30 cellular contexts compared by ENCODE assay signal in the genomic region with DNA sequence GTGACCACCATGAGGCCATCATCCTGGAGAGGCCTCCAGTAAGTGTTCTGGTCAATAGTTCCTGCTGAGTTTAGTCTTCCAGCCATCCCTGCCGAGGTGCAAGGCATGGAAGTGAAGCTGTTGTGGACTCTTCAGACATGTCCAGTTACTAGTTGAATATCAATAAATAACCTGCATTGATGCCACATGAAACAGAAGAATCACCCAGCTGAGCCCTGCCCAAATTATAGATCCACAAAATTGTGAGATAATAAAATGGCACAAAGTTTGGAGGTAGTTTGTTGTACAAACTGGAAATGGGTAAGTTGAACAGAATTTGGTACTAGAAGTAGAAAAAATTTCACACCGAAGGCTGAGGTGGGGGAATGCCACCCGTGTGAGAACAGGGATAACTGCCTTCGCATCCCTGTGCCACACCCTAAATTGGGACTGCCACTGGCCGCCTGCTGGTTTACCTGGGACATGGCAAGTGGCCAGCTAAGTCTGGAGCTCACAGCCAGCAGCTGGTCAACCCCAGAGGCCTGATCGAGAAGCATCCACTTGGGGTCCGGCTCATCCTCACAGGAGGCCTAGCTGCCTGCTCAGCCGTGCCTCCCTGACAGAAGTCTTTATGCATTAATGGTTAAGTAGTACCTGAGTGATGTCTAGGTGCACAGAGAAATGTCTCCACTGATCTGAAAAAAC.
DNase-seq lines count a peak whose midpoint lies in the region; ATAC-seq, FAIRE-seq and TF ChIP-seq lines count a peak whose summit lies in the region.
"Had no signal": no experiment of that assay in that cellular context is flagged by ENCODE, and none has a peak within 500 bp of the region (broad histone marks: within the 10 kb centered on the region; RNA-seq: fewer than 3 reads in every experiment).

No MANE protein-coding gene starts in this region.

- no peak for TF ChIP-seq RAD21 in K562 (CRISPR knock-in tag; conservative IDR thresholded peaks at IDR 0.05 in 1 of 2, IDR thresholded peaks at IDR 0.05 in 1 of 2)

- H3K9me3 ChIP-seq in H9 (ENCODE audit: control insufficient read depth, low read depth, low read length) (peaks cover 15% of the 10 kb centered on the region), K562 (replicated peaks; ENCODE audit: control insufficient read depth, insufficient read depth, low read depth, low read length) (no peaks in the 10 kb centered on the region), ovary (peaks cover 0 to 5% of the 10 kb centered on the region in 2 donors), mesenchymal stem cell (ENCODE audit: control insufficient read depth, low read length) (peaks cover 29% of the 10 kb centered on the region)

- H2BK120ac ChIP-seq in H9 (ENCODE audit: low read depth, low read length, poor library complexity, severe bottlenecking) (no peak overlapping the region), mesenchymal stem cell (ENCODE audit: low read depth, low read length) (no peak overlapping the region)

- DNase-seq in Calu3 (peak; percentile 12), H9 (no peak), NCI-H69 (lab: John Stamatoyannopoulos, UW) (peak; percentile 6), K562 (ENCODE audit: extremely low read depth in 1 of 4, low spot score in 3 of 4) (peak; percentile 21 to 29 (median 28)), ovary (no peak), mesenchymal stem cell (no peak)
- DNase-seq in activated CD8-positive, alpha-beta T cell treated with anti-CD3 and anti-CD28 coated beads, Interleukin-2, amount 10 ng/mL, durations not matched to agents 7 days and 5 days = no peak
- DNase-seq: AML-193; C1 segment of cervical spinal cord; CD4-positive, alpha-beta memory T cell; COR-L47; DMS79 treated with DMSO at 0.1 percent for 48 hours; GF-D8; H7; Kasumi-1; MG63; NCI-H1417; NCI-H1694; NCI-H2029 treated with DMSO at 0.1 percent for 48 hours; NCI-H446 treated with DMSO at 0.1 percent for 48 hours; NCI-H526 treated with DMSO at 0.1 percent for 48 hours; PC-3; SJCRH30; T-helper 17 cell had no signal

- H3K4me3 ChIP-seq in K562 (no peak overlapping the region), ovary (no peak overlapping the region), mesenchymal stem cell (ENCODE audit: insufficient read depth in 1 of 2, low read depth in 1 of 2, low read length in 2 of 2) (peak overlapping the region in 1 of 2 experiments; percentile 39)
- H3K4me3 ChIP-seq: A549, MG63, SJCRH30 had no signal

- TF ChIP-seq EP300 in K562 (IDR thresholded peaks at IDR 0.05; ENCODE audit: low read length) = no peak
- no peak for TF ChIP-seq EP300 in ovary (IDR thresholded peaks at IDR 0.05)

- H3K27me3 ChIP-seq in H9 (ENCODE audit: insufficient read depth, low read length) (no peaks in the 10 kb centered on the region), K562 (ENCODE audit: control insufficient read depth in 2 of 2, insufficient read depth in 2 of 2, low read length in 2 of 2) (no peaks in the 10 kb centered on the region), ovary (no peaks in the 10 kb centered on the region), mesenchymal stem cell (ENCODE audit: control insufficient read depth in 1 of 2, insufficient read depth in 1 of 2, low read length in 2 of 2) (no peaks in the 10 kb centered on the region)
- H3K27me3 ChIP-seq: MG63, SJCRH30 had no signal

- H4K91ac ChIP-seq in H9 (ENCODE audit: insufficient read length, low read depth, low read length) (no peak overlapping the region), mesenchymal stem cell (ENCODE audit: low read length) (no peak overlapping the region)

- BruUV-seq in Calu3 (replicated peaks; lab: Mats Ljungman, UMichigan) (no TSS peak), K562 (replicated peaks; lab: Mats Ljungman, UMichigan) (no TSS peak)

- no peaks in the 10 kb centered on the region for H3K9me3 Mint-ChIP-seq in Calu3 (ENCODE audit: low read depth, unreplicated experiment)
- H3K9me3 Mint-ChIP-seq in H9 = peaks cover 18% of the 10 kb centered on the region in 2 experiments
- peaks cover 21% of the 10 kb centered on the region for H3K9me3 Mint-ChIP-seq in activated CD8-positive, alpha-beta T cell treated with anti-CD3 and anti-CD28 coated beads, Interleukin-2, amount 10 ng/mL, durations not matched to agents 7 days and 5 days (ENCODE audit: insufficient read depth)

- H4K20me1 ChIP-seq in H9 (ENCODE audit: control insufficient read depth, insufficient read depth, insufficient read length) (no peaks in the 10 kb centered on the region), K562 (replicated peaks; ENCODE audit: control insufficient read depth, insufficient read depth, low read length) (no peaks in the 10 kb centered on the region)

- H2AFZ ChIP-seq in H9 (ENCODE audit: low read length) (no peak overlapping the region), K562 (ENCODE audit: low read depth, low read length) (no peak overlapping the region), mesenchymal stem cell (ENCODE audit: low read depth, low read length) (no peak overlapping the region)

- in situ Hi-C loops in K562 (cut with MboI) = no loop called here

- H3K27ac ChIP-seq in H9 (ENCODE audit: insufficient read length, low read depth, low read length) (no peak overlapping the region), K562 (ENCODE audit: extremely low read depth, low read depth, low read length) (no peak overlapping the region), ovary (no peak overlapping the region), mesenchymal stem cell (ENCODE audit: low read length, poor library complexity, severe bottlenecking) (no peak overlapping the region)
- H3K27ac ChIP-seq: A549, HL-60, SJCRH30 had no signal

- H3K4me3 Mint-ChIP-seq in Calu3 (ENCODE audit: low read depth, unreplicated experiment) (no peak overlapping the region), H9 (no peak overlapping the region)
- no peak overlapping the region for H3K4me3 Mint-ChIP-seq in activated CD8-positive, alpha-beta T cell treated with anti-CD3 and anti-CD28 coated beads, Interleukin-2, amount 10 ng/mL, durations not matched to agents 7 days and 5 days
- H3K4me3 Mint-ChIP-seq: CD4-positive, alpha-beta memory T cell; T-helper 17 cell had no signal

- H3K27ac Mint-ChIP-seq in Calu3 (ENCODE audit: unreplicated experiment) (no peak overlapping the region), H9 (no peak overlapping the region)
- no peak overlapping the region for H3K27ac Mint-ChIP-seq in activated CD8-positive, alpha-beta T cell treated with anti-CD3 and anti-CD28 coated beads, Interleukin-2, amount 10 ng/mL, durations not matched to agents 7 days and 5 days
- H3K27ac Mint-ChIP-seq: CD4-positive, alpha-beta memory T cell; T-helper 17 cell had no signal

- H4K8ac ChIP-seq in H9 (replicated peaks; ENCODE audit: insufficient read length, low read depth, low read length) = no peak overlapping the region
- H4K8ac ChIP-seq in mesenchymal stem cell (ENCODE audit: low read length) = no peak overlapping the region

- no peak overlapping the region for H3T11ph ChIP-seq in H9 (ENCODE audit: low read length)

- H3K14ac ChIP-seq in H9 (ENCODE audit: insufficient read depth, low read length) = no peak overlapping the region
- H3K14ac ChIP-seq in mesenchymal stem cell (ENCODE audit: low read length in 2 of 2) = peak overlapping the region in 1 of 2 experiments; percentile 22

- H4K5ac ChIP-seq in H9 (ENCODE audit: insufficient read length, low read depth, low read length) = no peak overlapping the region

- intact Hi-C loops in Calu3 (cut with micrococcal nuclease; ENCODE audit: unreplicated experiment) = no loop called here
- intact Hi-C loops in K562 (cut with micrococcal nuclease) = no loop called here
- intact Hi-C loops in ovary (cut with DNase I) = no loop called here

- H3K23ac ChIP-seq in H9 (ENCODE audit: insufficient read length, low read depth, low read length) (no peak overlapping the region), mesenchymal stem cell (ENCODE audit: low read length in 2 of 2) (no peak overlapping the region)

- CTCF ChIA-PET in Calu3 (lab: Charles Lee) (no interaction called here), K562 (lab: Yijun Ruan, JAX; ENCODE audit: low intra/inter-chr PET ratio) (no interaction called here)
- CTCF ChIA-PET in activated CD8-positive, alpha-beta T cell treated with anti-CD3 and anti-CD28 coated beads, Interleukin-2, amount 10 ng/mL, durations not matched to agents 7 days and 5 days (lab: Charles Lee) = interaction anchor here (1.3 kb wide), 1 partner anchor 16 kb away, joined by 6 read pairs; no protein-coding TSS in a partner anchor

- FAIRE-seq in K562 (lab: Jason Lieb, UNC) = no peak
- FAIRE-seq: A549, GM12892, GM19239 had no signal

- H2BK15ac ChIP-seq in H9 (ENCODE audit: low read depth, low read length) = no peak overlapping the region
- H2BK15ac ChIP-seq in mesenchymal stem cell (ENCODE audit: low read depth, poor library complexity, severe bottlenecking) = no peak overlapping the region

- no peaks in the 10 kb centered on the region for H3K23me2 ChIP-seq in H9 (ENCODE audit: insufficient read length, low read depth, low read length, poor library complexity, severe bottlenecking)

- no peak overlapping the region for H3K4me2 ChIP-seq in H9 (ENCODE audit: insufficient read depth, insufficient read length, low read length)
- no peak overlapping the region for H3K4me2 ChIP-seq in K562 (ENCODE audit: insufficient read depth, low read length)
- no peak overlapping the region for H3K4me2 ChIP-seq in mesenchymal stem cell (ENCODE audit: low read length, poor library complexity, severe bottlenecking)
- H3K4me2 ChIP-seq: A549 had no signal

- H3K79me2 ChIP-seq in H9 (ENCODE audit: insufficient read depth, low read length) (no peaks in the 10 kb centered on the region), K562 (ENCODE audit: control insufficient read depth, insufficient read depth, low read length) (no peaks in the 10 kb centered on the region)

- TF ChIP-seq CTCF in Calu3 (IDR thresholded peaks at IDR 0.05; ENCODE audit: unreplicated experiment) (no peak), H9 (conservative IDR thresholded peaks at IDR 0.05) (peak; percentile 32; the same call in 1 of the 3 replicates), K562 (IDR thresholded peaks at IDR 0.05 in 2 of 3, conservative IDR thresholded peaks at IDR 0.05 in 1 of 3; ENCODE audit: insufficient read depth in 2 of 3, low read depth in 1 of 3, low read length in 3 of 3) (peak in 2 of 3 experiments; percentile 29 to 60; a peak in 2 of 6 replicates), ovary (IDR thresholded peaks at IDR 0.05) (no peak)

- TF ChIP-seq POLR2A in K562 (conservative IDR thresholded peaks at IDR 0.05) (no peak), ovary (IDR thresholded peaks at IDR 0.05) (no peak)

- H3K4ac ChIP-seq in H9 (ENCODE audit: low read depth, low read length) = no peak overlapping the region
- no peak overlapping the region for H3K4ac ChIP-seq in mesenchymal stem cell (ENCODE audit: low read depth in 1 of 2, low read length in 2 of 2)

- H3K9me1 ChIP-seq in K562 (ENCODE audit: control insufficient read depth, insufficient read depth, low read length) = no peaks in the 10 kb centered on the region

- H3K36me3 ChIP-seq in K562 (ENCODE audit: control insufficient read depth, insufficient read depth, low read length) (no peaks in the 10 kb centered on the region), ovary (no peaks in the 10 kb centered on the region), mesenchymal stem cell (ENCODE audit: control insufficient read depth in 1 of 2, insufficient read depth in 2 of 2, low read depth in 1 of 2, low read length in 2 of 2) (no peaks in the 10 kb centered on the region)
- H3K36me3 ChIP-seq: MG63, SJCRH30 had no signal

- no peak overlapping the region for H2BK20ac ChIP-seq in H9 (ENCODE audit: low read depth, low read length, poor library complexity, severe bottlenecking)

- H3K27me3 Mint-ChIP-seq in Calu3 (ENCODE audit: unreplicated experiment) = no peaks in the 10 kb centered on the region
- no peaks in the 10 kb centered on the region; the same call in 1 of the 2 replicates for H3K27me3 Mint-ChIP-seq in H9 (ENCODE audit: low read depth)
- no peaks in the 10 kb centered on the region for H3K27me3 Mint-ChIP-seq in activated CD8-positive, alpha-beta T cell treated with anti-CD3 and anti-CD28 coated beads, Interleukin-2, amount 10 ng/mL, durations not matched to agents 7 days and 5 days (ENCODE audit: low read depth)
- H3K27me3 Mint-ChIP-seq: CD4-positive, alpha-beta memory T cell had no signal

- H3K4me1 Mint-ChIP-seq in Calu3 (ENCODE audit: low read depth, unreplicated experiment) (no peaks in the 10 kb centered on the region), H9 (peaks cover 18 to 20% of the 10 kb centered on the region in 2 experiments)
- H3K4me1 Mint-ChIP-seq in activated CD8-positive, alpha-beta T cell treated with anti-CD3 and anti-CD28 coated beads, Interleukin-2, amount 10 ng/mL, durations not matched to agents 7 days and 5 days (ENCODE audit: low read depth) = peaks cover 7% of the 10 kb centered on the region
- H3K4me1 Mint-ChIP-seq: CD4-positive, alpha-beta memory T cell; T-helper 17 cell had no signal

- H3K4me1 ChIP-seq in H9 (ENCODE audit: insufficient read depth, low read length) (no peaks in the 10 kb centered on the region), K562 (replicated peaks in 1 of 2; ENCODE audit: control insufficient read depth in 2 of 2, insufficient read depth in 2 of 2, low read length in 2 of 2) (no peaks in the 10 kb centered on the region), ovary (ENCODE audit: insufficient read depth) (no peaks in the 10 kb centered on the region), mesenchymal stem cell (ENCODE audit: control insufficient read depth, insufficient read depth, low read depth, low read length) (no peaks in the 10 kb centered on the region)
- H3K4me1 ChIP-seq: A549, SJCRH30 had no signal

- H3K18ac ChIP-seq in H9 (ENCODE audit: insufficient read length, low read depth, low read length) (no peak overlapping the region), mesenchymal stem cell (ENCODE audit: low read depth in 1 of 2, low read length in 2 of 2) (no peak overlapping the region)

- H3K9ac ChIP-seq in H9 (ENCODE audit: extremely low read depth, insufficient read length, low read length) = no peak overlapping the region
- H3K9ac ChIP-seq in K562 (ENCODE audit: insufficient read depth in 1 of 2, low read depth in 2 of 2, low read length in 2 of 2) = no peak overlapping the region
- H3K9ac ChIP-seq in mesenchymal stem cell (ENCODE audit: low read length) = no peak overlapping the region

- POLR2A ChIA-PET in K562 (lab: Yijun Ruan, JAX) = no interaction called here
- POLR2A ChIA-PET in activated CD8-positive, alpha-beta T cell treated with anti-CD3 and anti-CD28 coated beads, Interleukin-2, amount 10 ng/mL, durations not matched to agents 7 days and 5 days (lab: Charles Lee) = no interaction called here

- H3K36me3 Mint-ChIP-seq in Calu3 (ENCODE audit: insufficient read depth, unreplicated experiment) (no peaks in the 10 kb centered on the region), H9 (ENCODE audit: insufficient read depth in 1 of 3, low read depth in 3 of 3) (peaks cover 8 to 18% (median 17%) of the 10 kb centered on the region in 3 experiments)
- peaks cover 23% of the 10 kb centered on the region for H3K36me3 Mint-ChIP-seq in activated CD8-positive, alpha-beta T cell treated with anti-CD3 and anti-CD28 coated beads, Interleukin-2, amount 10 ng/mL, durations not matched to agents 7 days and 5 days (ENCODE audit: low read depth)

- no CpG with 5 or more reads among the region's 8 CpGs for WGBS in H9 (ENCODE audit: extremely low coverage, insufficient read length, low lambda C conversion rate)
- WGBS in K562 (ENCODE audit: insufficient coverage, low coverage, missing lambda C conversion rate) = 15% methylated on average over 8 of the region's 8 CpGs
- 92 to 96% (median 95%) methylated on average over 8 of the region's 8 CpGs for WGBS in ovary, 3 donors
- WGBS in mesenchymal stem cell = 96% methylated on average over 8 of the region's 8 CpGs

- H3K79me1 ChIP-seq in H9 (ENCODE audit: insufficient read depth, low read depth, low read length, poor library complexity, severe bottlenecking) = no peaks in the 10 kb centered on the region
- no peaks in the 10 kb centered on the region for H3K79me1 ChIP-seq in mesenchymal stem cell (replicated peaks; ENCODE audit: low read length, poor library complexity, severe bottlenecking)

- no peak overlapping the region for H3K56ac ChIP-seq in H9 (ENCODE audit: insufficient read length, low read depth, low read length)

- ATAC-seq in K562 = peak; percentile 82
- no peak for ATAC-seq in activated CD8-positive, alpha-beta T cell treated with anti-CD3 and anti-CD28 coated beads, Interleukin-2, amount 10 ng/mL, durations not matched to agents 7 days and 5 days
- ATAC-seq: A549, PC-3, Right ventricle myocardium inferior, SK-N-SH treated with all-trans-retinoic acid at 6 μM for 48 hours, T-helper 17 cell had no signal

- H2AK5ac ChIP-seq in H9 (ENCODE audit: insufficient read length, low read length) = no peak overlapping the region
- no peak overlapping the region for H2AK5ac ChIP-seq in mesenchymal stem cell (ENCODE audit: low read length, severe bottlenecking)

- H2BK5ac ChIP-seq in H9 (ENCODE audit: insufficient read length, low read length) (no peak overlapping the region), mesenchymal stem cell (ENCODE audit: low read depth, low read length, poor library complexity, severe bottlenecking) (no peak overlapping the region)

- H2BK12ac ChIP-seq in H9 (ENCODE audit: insufficient read length, low read depth, low read length) = no peak overlapping the region
- H2BK12ac ChIP-seq in mesenchymal stem cell (ENCODE audit: low read length in 2 of 2) = peak overlapping the region in 1 of 2 experiments; percentile 51

Comparison
In these comparisons a context has a peak if more than half of its experiments do, and no peak if none do; other contexts are left out.
1. DNase-seq: peak in Calu3 (single experiment), NCI-H69 (single experiment) and K562 (4 of 4); none in H9 (single experiment), ovary (0 of 5), activated CD8-positive, alpha-beta T cell treated with anti-CD3 and anti-CD28 coated beads, Interleukin-2, amount 10 ng/mL, durations not matched to agents 7 days and 5 days (single experiment) and mesenchymal stem cell (single experiment).
2. CTCF ChIP-seq: peak in H9 (single experiment) and K562 (2 of 3); none in Calu3 (single experiment) and ovary (0 of 3).